16 cellular contexts compared by ENCODE assay signal in genomic region chr20:62449951-62450815, GRCh38. TPM values are rescaled to one million over a fixed set of nuclear protein-coding genes. Genes with fewer than 3 reads are reported as not detected.
DNase-seq lines count a peak whose midpoint lies in the region; ATAC-seq, FAIRE-seq and TF ChIP-seq lines count a peak whose summit lies in the region.
"Had no signal": no experiment of that assay in that cellular context is flagged by ENCODE, and none has a peak within 500 bp of the region (broad histone marks: within the 10 kb centered on the region; RNA-seq: fewer than 3 reads in every experiment).

No MANE protein-coding gene starts in this region.

- peak; percentile 72 for ATAC-seq in HepG2

- TF ChIP-seq RAD21 in HepG2 (CRISPR knock-in tag; IDR thresholded peaks at IDR 0.05): peak; percentile 34; the same call in 1 of the 2 replicates

- peak; percentile 90 for FAIRE-seq in HTR-8/SVneo (lab: Jason Lieb, UNC)
- FAIRE-seq in HepG2 (lab: Jason Lieb, UNC): peak; percentile 77

- CTCF ChIA-PET in Caco-2 (lab: Charles Lee) (interaction anchor here (1.1 to 1.2 kb wide), 2 partner anchors 82 to 167 kb away, joined by 3 to 4 read pairs; no protein-coding TSS in a partner anchor), HepG2 (lab: Yijun Ruan, JAX; ENCODE audit: low intra/inter-chr PET ratio, low total read pairs) (no interaction called here)

- no peaks in the 10 kb centered on the region for H3K79me2 ChIP-seq in HepG2 (ENCODE audit: insufficient read depth, low read length)

- H3K4me1 ChIP-seq in Caco-2: peaks cover 38% of the 10 kb centered on the region
- H3K4me1 ChIP-seq in HepG2 (ENCODE audit: insufficient read depth, low read length): no peaks in the 10 kb centered on the region

- H3K9me3 Mint-ChIP-seq in Caco-2 (ENCODE audit: unreplicated experiment): no peaks in the 10 kb centered on the region
- H3K9me3 Mint-ChIP-seq: activated naive CD8-positive, alpha-beta T cell treated with anti-CD3 and anti-CD28 coated beads for 36 hours; central memory CD8-positive, alpha-beta T cell had no signal

- no peaks in the 10 kb centered on the region for H3K27me3 Mint-ChIP-seq in Caco-2 (ENCODE audit: insufficient read depth, unreplicated experiment)
- H3K27me3 Mint-ChIP-seq: activated naive CD8-positive, alpha-beta T cell treated with anti-CD3 and anti-CD28 coated beads for 36 hours had no signal

- no peak overlapping the region for H3K4me2 ChIP-seq in HepG2 (ENCODE audit: low read depth, low read length)

- H3K27me3 ChIP-seq in Caco-2 (replicated peaks; ENCODE audit: control insufficient read depth, insufficient read depth, low read length) (no peaks in the 10 kb centered on the region), HepG2 (ENCODE audit: control insufficient read depth in 1 of 2, insufficient read depth in 2 of 2, low read length in 2 of 2) (peaks cover 35 to 72% of the 10 kb centered on the region in 2 experiments; a peak in 4 of 5 replicates)

- H3K36me3 ChIP-seq in Caco-2 (ENCODE audit: control insufficient read depth, insufficient read depth, low read length) (no peaks in the 10 kb centered on the region), HepG2 (replicated peaks in 1 of 2; ENCODE audit: control insufficient read depth in 1 of 2, insufficient read depth in 2 of 2, low read length in 2 of 2) (no peaks in the 10 kb centered on the region)

- BruUV-seq in Caco-2 (replicated peaks; lab: Mats Ljungman, UMichigan) (no TSS peak), HepG2 (replicated peaks; lab: Mats Ljungman, UMichigan) (no TSS peak)

- H3K4me1 Mint-ChIP-seq in Caco-2 (ENCODE audit: low read depth, unreplicated experiment): peaks cover 24% of the 10 kb centered on the region
- H3K4me1 Mint-ChIP-seq: activated naive CD8-positive, alpha-beta T cell treated with anti-CD3 and anti-CD28 coated beads for 36 hours; central memory CD8-positive, alpha-beta T cell had no signal

- H3K36me3 Mint-ChIP-seq in Caco-2 (ENCODE audit: insufficient read depth, unreplicated experiment): no peaks in the 10 kb centered on the region
- H3K36me3 Mint-ChIP-seq: activated naive CD8-positive, alpha-beta T cell treated with anti-CD3 and anti-CD28 coated beads for 36 hours had no signal

- no peak overlapping the region for H3K27ac ChIP-seq in HepG2 (ENCODE audit: extremely low read length, insufficient read depth, low read length)
- H3K27ac ChIP-seq: C4-2B had no signal

- WGBS in HepG2 (ENCODE audit: low lambda C conversion rate): 18% methylated on average over 24 of the region's 28 CpGs

- no peak overlapping the region for H3K4me3 ChIP-seq in Caco-2 (ENCODE audit: low read depth, low read length)
- no peak overlapping the region for H3K4me3 ChIP-seq in astrocyte of the spinal cord (ENCODE audit: low read depth, low read length)
- H3K4me3 ChIP-seq in HepG2 (replicated peaks in 1 of 3; ENCODE audit: insufficient read depth in 1 of 3, low read depth in 2 of 3, low read length in 3 of 3): no peak overlapping the region

- TF ChIP-seq CTCF in Caco-2 (IDR thresholded peaks at IDR 0.05; ENCODE audit: insufficient read depth in 1 of 2, low read depth in 1 of 2, low read length in 1 of 2, severe bottlenecking in 1 of 2, unreplicated experiment in 1 of 2) (peak in 1 of 2 experiments; percentile 14), astrocyte of the spinal cord (IDR thresholded peaks at IDR 0.05; ENCODE audit: low read depth, low read length) (peak; percentile 13), HepG2 (CRISPR knock-in tag; IDR thresholded peaks at IDR 0.05) (peak; percentile 48)

- TF ChIP-seq EP300 in HepG2 (IDR thresholded peaks at IDR 0.05; ENCODE audit: low read depth in 2 of 2, low read length in 2 of 2): no peak
- no peak for TF ChIP-seq EP300 in HepG2 (CRISPR knock-in tag; IDR thresholded peaks at IDR 0.05; ENCODE audit: borderline replicate concordance)

- no peak overlapping the region for H3K9ac ChIP-seq in HepG2 (ENCODE audit: insufficient read depth, low read depth, low read length)

- intact Hi-C loops in Caco-2 (cut with micrococcal nuclease; ENCODE audit: unreplicated experiment): loop anchor here (2.0 kb wide), 1 partner anchor 19 kb away; no protein-coding TSS in a partner anchor
- intact Hi-C loops in HepG2 (cut with micrococcal nuclease; ENCODE audit: unreplicated experiment): no loop called here
- intact Hi-C loops in posterior cingulate gyrus (cut with DNase I): no loop called here

- in situ Hi-C loops in astrocyte of the spinal cord (cut with HindIII; ENCODE audit: low sequenced_read_pairs): no loop called here
- in situ Hi-C loops in HepG2 (cut with HindIII; ENCODE audit: extremely low pct_ligation_motif_present, low pct_unique_long_range_greater_than_20kb): no loop called here

- POLR2A ChIA-PET in Caco-2 (lab: Charles Lee) (no interaction called here), HepG2 (lab: Yijun Ruan, JAX) (no interaction called here)

- H3K27ac Mint-ChIP-seq in Caco-2 (ENCODE audit: unreplicated experiment): peak overlapping the region; percentile 9
- H3K27ac Mint-ChIP-seq: activated naive CD8-positive, alpha-beta T cell treated with anti-CD3 and anti-CD28 coated beads for 36 hours had no signal

- H3K9me3 ChIP-seq in Caco-2 (no peaks in the 10 kb centered on the region), HepG2 (ENCODE audit: low read length) (no peaks in the 10 kb centered on the region)

- no peak for TF ChIP-seq POLR2A in HepG2 (IDR thresholded peaks at IDR 0.05; ENCODE audit: insufficient read depth in 1 of 2, low read depth in 2 of 2, low read length in 2 of 2)

- H4K20me1 ChIP-seq in HepG2 (ENCODE audit: insufficient read depth, low read length): no peaks in the 10 kb centered on the region; the same call in 1 of the 2 replicates

- no peak overlapping the region for H2AFZ ChIP-seq in HepG2 (ENCODE audit: low read length)

- H3K4me3 Mint-ChIP-seq in Caco-2 (ENCODE audit: unreplicated experiment): no peak overlapping the region
- H3K4me3 Mint-ChIP-seq: activated naive CD8-positive, alpha-beta T cell treated with anti-CD3 and anti-CD28 coated beads for 36 hours; central memory CD8-positive, alpha-beta T cell had no signal

- no peak for DNase-seq in Caco-2
- no peak for DNase-seq in HTR-8/SVneo (ENCODE audit: insufficient read length, low spot score)
- no peak for DNase-seq in astrocyte of the spinal cord (ENCODE audit: low read depth, low spot score)
- DNase-seq in HepG2 (ENCODE audit: low spot score): no peak
- DNase-seq in DMS79 treated with DMSO at 0.1 percent for 48 hours (lab: John Stamatoyannopoulos, UW): no peak
- DNase-seq in NCI-H524 treated with DMSO at 0.1 percent for 48 hours (lab: John Stamatoyannopoulos, UW): no peak
- no peak for DNase-seq in T-helper 9 cell
- DNase-seq in posterior cingulate gyrus: no peak
- DNase-seq: activated CD4-positive, alpha-beta T cell treated with anti-CD3 and anti-CD28 coated beads for 4 hours; activated naive CD8-positive, alpha-beta T cell treated with anti-CD3 and anti-CD28 coated beads for 36 hours; OCI-M1 had no signal

RNA-seq across cellular contexts. Expression of gene RBBP8NL, which starts 22.8 kb away (rescaled TPM):
- 39.2 and 40.5 TPM in 2 replicates for total RNA-seq in Caco-2 (2022)
- 0.46 and 0.86 TPM in 2 replicates for total RNA-seq in HepG2 (2016; rRNA removed; fragmentation: Illumina TruSeq; extraction: Trizol)
- 0.30 and 0.62 TPM in 2 replicates for total RNA-seq in HepG2 (2016; cell fraction: cytosol; rRNA removed; fragmentation: Illumina TruSeq; extraction: Trizol; ENCODE audit: low read depth)
- total RNA-seq in HepG2 (2016; cell fraction: insoluble cytoplasmic fraction; rRNA removed; fragmentation: Illumina TruSeq; extraction: Trizol): 0.65 and 0.76 TPM in 2 replicates
- total RNA-seq in HepG2 (2016; cell fraction: membrane; rRNA removed; fragmentation: Illumina TruSeq; extraction: Trizol): 0.52 and 0.65 TPM in 2 replicates
- total RNA-seq in HepG2 (2016; cell fraction: nucleus; rRNA removed; fragmentation: Illumina TruSeq; extraction: Trizol): 0.78 and 0.81 TPM in 2 replicates
- 0.69 and 0.82 TPM in 2 replicates for polyA plus RNA-seq in HepG2 (2011; rRNA removed)
- polyA plus RNA-seq in HepG2 (2011; cell fraction: cytosol; rRNA removed): 0.46 and 0.94 TPM in 2 replicates
- polyA plus RNA-seq in HepG2 (2011; cell fraction: nucleus; rRNA removed): 1.1 and 1.2 TPM in 2 replicates
- 0.24 and 0.42 TPM in 2 replicates for polyA plus RNA-seq in HepG2 (2012)
- polyA plus RNA-seq in HepG2 (2016; cell fraction: cytosol; fragmentation: Illumina TruSeq; extraction: Trizol; ENCODE audit: low read depth): 0.52 and 0.54 TPM in 2 replicates
- polyA plus RNA-seq in HepG2 (2016; cell fraction: insoluble cytoplasmic fraction; fragmentation: Illumina TruSeq; extraction: Trizol; ENCODE audit: low read depth): 0.67 and 0.91 TPM in 2 replicates
- 0.51 and 0.60 TPM in 2 replicates for polyA plus RNA-seq in HepG2 (2016; cell fraction: membrane; fragmentation: Illumina TruSeq; extraction: Trizol; ENCODE audit: low read depth)
- 0.97 and 1.1 TPM in 2 replicates for polyA plus RNA-seq in HepG2 (2016; cell fraction: nucleus; fragmentation: Illumina TruSeq; extraction: Trizol; ENCODE audit: insufficient read depth, low read depth)
- polyA minus RNA-seq in HepG2 (2011; rRNA and poly(A)+ RNA removed; ENCODE audit: low replicate concordance): 0.40 TPM in 1 of 2 replicates, not detected in the other
- polyA minus RNA-seq in HepG2 (2011; cell fraction: cytosol; rRNA and poly(A)+ RNA removed): 0.40 TPM in 1 of 2 replicates, not detected in the other
- polyA minus RNA-seq in HepG2 (2011; cell fraction: nucleus; rRNA and poly(A)+ RNA removed): 0.26 and 0.75 TPM in 2 replicates
- total RNA-seq: activated naive CD8-positive, alpha-beta T cell treated with anti-CD3 and anti-CD28 coated beads for 36 hours; posterior vena cava; T-helper 1 cell treated with Interleukin-12 subunit alpha and Interleukin-12 subunit beta and Interleukin-4 antibody, amounts not matched to agents 30 ng/mL and 1 ng/mL, for 36 hours; temporal lobe had no signal

RNA-seq across cellular contexts. Expression of gene GATA5, which starts 25.6 kb away (rescaled TPM):
- total RNA-seq in Caco-2 (2022) (0.12 and 0.25 TPM in 2 replicates), HepG2 (2016; rRNA removed; fragmentation: Illumina TruSeq; extraction: Trizol) (0.20 and 0.39 TPM in 2 replicates)
- total RNA-seq in HepG2 (2016; cell fraction: cytosol; rRNA removed; fragmentation: Illumina TruSeq; extraction: Trizol; ENCODE audit: low read depth): 0.09 and 0.10 TPM in 2 replicates
- 0.10 and 0.32 TPM in 2 replicates for total RNA-seq in HepG2 (2016; cell fraction: insoluble cytoplasmic fraction; rRNA removed; fragmentation: Illumina TruSeq; extraction: Trizol)
- 0.31 and 0.65 TPM in 2 replicates for total RNA-seq in HepG2 (2016; cell fraction: membrane; rRNA removed; fragmentation: Illumina TruSeq; extraction: Trizol)
- total RNA-seq in HepG2 (2016; cell fraction: nucleus; rRNA removed; fragmentation: Illumina TruSeq; extraction: Trizol): 0.19 and 0.22 TPM in 2 replicates
- polyA plus RNA-seq in HepG2 (2011; rRNA removed): 0.12 and 0.18 TPM in 2 replicates
- 0.10 and 0.19 TPM in 2 replicates for polyA plus RNA-seq in HepG2 (2011; cell fraction: cytosol; rRNA removed)
- polyA plus RNA-seq in HepG2 (2011; cell fraction: nucleus; rRNA removed): 0.09 and 0.27 TPM in 2 replicates
- polyA plus RNA-seq in HepG2 (2012): 0.05 and 0.16 TPM in 2 replicates
- polyA plus RNA-seq in HepG2 (2016; cell fraction: cytosol; fragmentation: Illumina TruSeq; extraction: Trizol; ENCODE audit: low read depth): 0.26 and 0.33 TPM in 2 replicates
- 0.29 and 0.56 TPM in 2 replicates for polyA plus RNA-seq in HepG2 (2016; cell fraction: insoluble cytoplasmic fraction; fragmentation: Illumina TruSeq; extraction: Trizol; ENCODE audit: low read depth)
- 0.41 and 0.42 TPM in 2 replicates for polyA plus RNA-seq in HepG2 (2016; cell fraction: membrane; fragmentation: Illumina TruSeq; extraction: Trizol; ENCODE audit: low read depth)
- 0.41 and 0.80 TPM in 2 replicates for polyA plus RNA-seq in HepG2 (2016; cell fraction: nucleus; fragmentation: Illumina TruSeq; extraction: Trizol; ENCODE audit: insufficient read depth, low read depth)
- polyA minus RNA-seq in HepG2 (2011; rRNA and poly(A)+ RNA removed; ENCODE audit: low replicate concordance): 0.18 TPM in 1 of 2 replicates, not detected in the other
- polyA minus RNA-seq in HepG2 (2011; cell fraction: cytosol; rRNA and poly(A)+ RNA removed): not detected in 2 replicates
- polyA minus RNA-seq in HepG2 (2011; cell fraction: nucleus; rRNA and poly(A)+ RNA removed): not detected in 2 replicates
- total RNA-seq: activated naive CD8-positive, alpha-beta T cell treated with anti-CD3 and anti-CD28 coated beads for 36 hours; T-helper 1 cell treated with Interleukin-12 subunit alpha and Interleukin-12 subunit beta and Interleukin-4 antibody, amounts not matched to agents 30 ng/mL and 1 ng/mL, for 36 hours; temporal lobe had no signal

RNA-seq across cellular contexts. Expression of gene CABLES2, which starts 43.1 kb away (rescaled TPM):
- total RNA-seq in Caco-2 (2022) (30.7 and 36.4 TPM in 2 replicates), HepG2 (2016; rRNA removed; fragmentation: Illumina TruSeq; extraction: Trizol) (9.7 and 10.2 TPM in 2 replicates)
- 3.4 and 4.0 TPM in 2 replicates for total RNA-seq in HepG2 (2016; cell fraction: cytosol; rRNA removed; fragmentation: Illumina TruSeq; extraction: Trizol; ENCODE audit: low read depth)
- total RNA-seq in HepG2 (2016; cell fraction: insoluble cytoplasmic fraction; rRNA removed; fragmentation: Illumina TruSeq; extraction: Trizol): 9.2 and 9.3 TPM in 2 replicates
- 13.2 and 14.3 TPM in 2 replicates for total RNA-seq in HepG2 (2016; cell fraction: membrane; rRNA removed; fragmentation: Illumina TruSeq; extraction: Trizol)
- total RNA-seq in HepG2 (2016; cell fraction: nucleus; rRNA removed; fragmentation: Illumina TruSeq; extraction: Trizol): 5.6 and 7.3 TPM in 2 replicates
- 5.2 and 5.9 TPM in 2 replicates for polyA plus RNA-seq in HepG2 (2011; rRNA removed)
- 4.8 and 5.4 TPM in 2 replicates for polyA plus RNA-seq in HepG2 (2011; cell fraction: cytosol; rRNA removed)
- polyA plus RNA-seq in HepG2 (2011; cell fraction: nucleus; rRNA removed): 6.8 and 7.6 TPM in 2 replicates
- polyA plus RNA-seq in HepG2 (2012): 4.7 and 5.4 TPM in 2 replicates
- polyA plus RNA-seq in HepG2 (2016; cell fraction: cytosol; fragmentation: Illumina TruSeq; extraction: Trizol; ENCODE audit: low read depth): 7.5 and 8.3 TPM in 2 replicates
- polyA plus RNA-seq in HepG2 (2016; cell fraction: insoluble cytoplasmic fraction; fragmentation: Illumina TruSeq; extraction: Trizol; ENCODE audit: low read depth): 20.6 and 26.7 TPM in 2 replicates
- 20.0 and 22.1 TPM in 2 replicates for polyA plus RNA-seq in HepG2 (2016; cell fraction: membrane; fragmentation: Illumina TruSeq; extraction: Trizol; ENCODE audit: low read depth)
- 18.8 and 19.3 TPM in 2 replicates for polyA plus RNA-seq in HepG2 (2016; cell fraction: nucleus; fragmentation: Illumina TruSeq; extraction: Trizol; ENCODE audit: insufficient read depth, low read depth)
- 5.3 and 6.3 TPM in 2 replicates for polyA minus RNA-seq in HepG2 (2011; rRNA and poly(A)+ RNA removed; ENCODE audit: low replicate concordance)
- polyA minus RNA-seq in HepG2 (2011; cell fraction: cytosol; rRNA and poly(A)+ RNA removed): 4.9 and 6.3 TPM in 2 replicates
- polyA minus RNA-seq in HepG2 (2011; cell fraction: nucleus; rRNA and poly(A)+ RNA removed): 4.8 and 5.2 TPM in 2 replicates

Comparison
In these comparisons a context has a peak if more than half of its experiments do, and no peak if none do; other contexts are left out.
1. RNA of gene RBBP8NL, which starts 22.8 kb away (total RNA-seq): 39.2 to 40.5 TPM in Caco-2; 0.30 to 0.86 TPM in HepG2; every median in the first group is over 10 times any median in the second.